16 cellular contexts compared by ENCODE assay signal in genomic region chr3:97914390-97914789, GRCh38. TPM values are rescaled to one million over a fixed set of nuclear protein-coding genes. Genes with fewer than 3 reads are reported as not detected.
DNase-seq lines count a peak whose midpoint lies in the region; ATAC-seq, FAIRE-seq and TF ChIP-seq lines count a peak whose summit lies in the region.
"Had no signal": no experiment of that assay in that cellular context is flagged by ENCODE, and none has a peak within 500 bp of the region (broad histone marks: within the 10 kb centered on the region; RNA-seq: fewer than 3 reads in every experiment).

No MANE protein-coding gene starts in this region.

- intact Hi-C loops in PC-9 (cut with micrococcal nuclease; ENCODE audit: unreplicated experiment) (loop anchor here (1.0 kb wide), 1 partner anchor 42 kb away; no protein-coding TSS in a partner anchor), endothelial cell of umbilical vein (cut with micrococcal nuclease) (no loop called here), CD14-positive monocyte (cut with micrococcal nuclease) (no loop called here)

- H4K20me1 ChIP-seq in PC-9 (ENCODE audit: insufficient read depth) (no peaks in the 10 kb centered on the region), endothelial cell of umbilical vein (replicated peaks; ENCODE audit: control insufficient read depth, extremely low read depth, insufficient read depth, low read length) (no peaks in the 10 kb centered on the region)

- peak; percentile 53 for DNase-seq in A172 (ENCODE audit: low spot score)
- peak; percentile 41 to 91 for DNase-seq in PC-9
- peak; percentile 21 for DNase-seq in endothelial cell of umbilical vein (ENCODE audit: low read depth, low spot score)
- DNase-seq in CD14-positive monocyte (ENCODE audit: low spot score): no peak
- DNase-seq in NCI-H2029 treated with DMSO at 0.1 percent for 48 hours (lab: John Stamatoyannopoulos, UW): no peak
- DNase-seq: activated CD8-positive, alpha-beta T cell treated with anti-CD3 and anti-CD28 coated beads for 36 hours; activated effector memory CD4-positive, alpha-beta T cell treated with Interleukin-2 at 50 U/mL for 16 hours; CD4-positive, alpha-beta memory T cell; GDM1; mesenchymal stem cell; NCI-H1417 treated with DMSO at 0.1 percent for 48 hours; right lobe of liver had no signal

- peaks cover 56% of the 10 kb centered on the region in 2 donors for H3K36me3 Mint-ChIP-seq in CD14-positive monocyte

- no peaks in the 10 kb centered on the region for H3K9me2 ChIP-seq in PC-9 (ENCODE audit: insufficient read depth)

- H3K36me3 ChIP-seq in PC-9 (ENCODE audit: low read depth): 0 out of 2 replicates have a peak, but pooled peaks cover 6% of the 10 kb centered on the region
- H3K36me3 ChIP-seq in endothelial cell of umbilical vein (ENCODE audit: control insufficient read depth in 2 of 2, extremely low read depth in 1 of 2, insufficient read depth in 2 of 2, low read length in 2 of 2): peaks cover 0 to 6% of the 10 kb centered on the region in 2 experiments

- BruUV-seq in PC-9 (replicated peaks; lab: Mats Ljungman, UMichigan) (no TSS peak), endothelial cell of umbilical vein (replicated peaks; lab: Mats Ljungman, UMichigan) (no TSS peak)

- POLR2A ChIA-PET in PC-9 (lab: Charles Lee; ENCODE audit: unreplicated experiment): no interaction called here
- POLR2A ChIA-PET in endothelial cell of umbilical vein (lab: Charles Lee): no interaction called here

- no peaks in the 10 kb centered on the region for H3K27me3 Mint-ChIP-seq in CD14-positive monocyte (ENCODE audit: low read depth in 3 of 3)
- H3K27me3 Mint-ChIP-seq: activated CD8-positive, alpha-beta T cell treated with anti-CD3 and anti-CD28 coated beads for 36 hours; CD4-positive, alpha-beta memory T cell had no signal

- H3K4me1 ChIP-seq in PC-9 (replicated peaks; ENCODE audit: insufficient read depth): peaks cover 26% of the 10 kb centered on the region
- H3K4me1 ChIP-seq in endothelial cell of umbilical vein (ENCODE audit: control insufficient read depth, extremely low read depth, insufficient read depth, low read length): peaks cover 2% of the 10 kb centered on the region

- H3K4me1 Mint-ChIP-seq in CD14-positive monocyte: peaks cover 30% of the 10 kb centered on the region

- H2AFZ ChIP-seq in PC-9: no peak overlapping the region
- no peak overlapping the region for H2AFZ ChIP-seq in endothelial cell of umbilical vein (ENCODE audit: low read depth, low read length)

- peak; percentile 78 for ATAC-seq in HG02884 (IDR thresholded peaks at IDR 0.05; ENCODE audit: unreplicated experiment)
- ATAC-seq in HG03442 (IDR thresholded peaks at IDR 0.05; ENCODE audit: unreplicated experiment): no peak
- ATAC-seq in HG03095 (IDR thresholded peaks at IDR 0.05; ENCODE audit: unreplicated experiment): no peak
- ATAC-seq: activated CD8-positive, alpha-beta T cell treated with anti-CD3 and anti-CD28 coated beads for 36 hours; right lobe of liver had no signal

- no peaks in the 10 kb centered on the region for H3K9me3 Mint-ChIP-seq in CD14-positive monocyte
- H3K9me3 Mint-ChIP-seq: activated CD8-positive, alpha-beta T cell treated with anti-CD3 and anti-CD28 coated beads for 36 hours had no signal

- CTCF ChIA-PET in PC-9 (lab: Charles Lee) (no interaction called here), endothelial cell of umbilical vein (lab: Charles Lee) (interaction anchor here (0.9 kb wide), 1 partner anchor 15 kb away, joined by 4 read pairs; no protein-coding TSS in a partner anchor)

- no peaks in the 10 kb centered on the region for H3K27me3 ChIP-seq in PC-9 (ENCODE audit: insufficient read depth, low read depth)
- H3K27me3 ChIP-seq in endothelial cell of umbilical vein (ENCODE audit: control insufficient read depth in 2 of 2, insufficient read depth in 2 of 2, low read length in 2 of 2): no peaks in the 10 kb centered on the region
- H3K27me3 ChIP-seq: right lobe of liver had no signal

- TF ChIP-seq POLR2A in endothelial cell of umbilical vein (IDR thresholded peaks at IDR 0.05; ENCODE audit: low read depth, low read length): no peak

- no peak overlapping the region for H3K4me3 Mint-ChIP-seq in CD14-positive monocyte
- H3K4me3 Mint-ChIP-seq: activated CD8-positive, alpha-beta T cell treated with anti-CD3 and anti-CD28 coated beads for 36 hours had no signal

- no peak for TF ChIP-seq CTCF in PC-9 (conservative IDR thresholded peaks at IDR 0.05)
- TF ChIP-seq CTCF in endothelial cell of umbilical vein (IDR thresholded peaks at IDR 0.05; ENCODE audit: extremely low read depth in 1 of 2, insufficient read depth in 1 of 2, low read depth in 1 of 2, low read length in 2 of 2): no peak
- TF ChIP-seq CTCF in CD14-positive monocyte (IDR thresholded peaks at IDR 0.05): no peak

- no peak overlapping the region for H3K9ac ChIP-seq in endothelial cell of umbilical vein (replicated peaks; ENCODE audit: extremely low read depth, insufficient read depth, low read length)

- dilution Hi-C loops in endothelial cell of umbilical vein (cut with MboI; ENCODE audit: extremely low pct_ligation_motif_present, low sequenced_read_pairs): no loop called here

- H3K9me3 ChIP-seq in PC-9 (ENCODE audit: insufficient read depth, low read depth): no peaks in the 10 kb centered on the region
- no peaks in the 10 kb centered on the region for H3K9me3 ChIP-seq in endothelial cell of umbilical vein (replicated peaks; ENCODE audit: control insufficient read depth, insufficient read depth, low read length)
- H3K9me3 ChIP-seq: right lobe of liver, thoracic aorta had no signal

- H3K9me1 ChIP-seq in endothelial cell of umbilical vein (replicated peaks; ENCODE audit: control insufficient read depth, extremely low read depth, insufficient read depth, low read length): no peaks in the 10 kb centered on the region

- no peaks in the 10 kb centered on the region for H3K79me2 ChIP-seq in PC-9 (ENCODE audit: low read depth)
- H3K79me2 ChIP-seq in endothelial cell of umbilical vein (ENCODE audit: control insufficient read depth, insufficient read depth, low read length): no peaks in the 10 kb centered on the region

- peaks cover 27% of the 10 kb centered on the region; the same call in 1 of the 2 replicates for H3F3A ChIP-seq in PC-9 (ENCODE audit: insufficient read depth, low read depth)

- H3K27ac ChIP-seq in PC-9: no peak overlapping the region
- H3K27ac ChIP-seq in endothelial cell of umbilical vein (ENCODE audit: insufficient read depth, low read depth, low read length): no peak overlapping the region
- H3K27ac ChIP-seq: right lobe of liver, thoracic aorta had no signal

- H3K27ac Mint-ChIP-seq in CD14-positive monocyte: no peak overlapping the region
- H3K27ac Mint-ChIP-seq: activated CD8-positive, alpha-beta T cell treated with anti-CD3 and anti-CD28 coated beads for 36 hours had no signal

- H3K4me2 ChIP-seq in PC-9 (no peak overlapping the region), endothelial cell of umbilical vein (ENCODE audit: insufficient read depth, low read length) (no peak overlapping the region)

- no peak overlapping the region for H3K4me3 ChIP-seq in PC-9
- no peak overlapping the region for H3K4me3 ChIP-seq in endothelial cell of umbilical vein (replicated peaks in 1 of 3; ENCODE audit: insufficient read depth in 1 of 3, low read depth in 1 of 3, low read length in 3 of 3)
- H3K4me3 ChIP-seq: right lobe of liver, thoracic aorta had no signal

- no peak for FAIRE-seq in endothelial cell of umbilical vein (lab: Jason Lieb, UNC)

TF ChIP-seq in endothelial cell of umbilical vein, 7 proteins besides CTCF, POLR2A, EP300 and RAD21:
- TF ChIP-seq, protein P1, sequence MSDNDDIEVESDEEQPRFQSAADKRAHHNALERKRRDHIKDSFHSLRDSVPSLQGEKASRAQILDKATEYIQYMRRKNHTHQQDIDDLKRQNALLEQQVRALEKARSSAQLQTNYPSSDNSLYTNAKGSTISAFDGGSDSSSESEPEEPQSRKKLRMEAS (IDR thresholded peaks at IDR 0.05; ENCODE audit: insufficient read depth, insufficient read length): no peak
- TF ChIP-seq JUN (IDR thresholded peaks at IDR 0.05; ENCODE audit: borderline replicate concordance, insufficient read depth, insufficient read length, low read depth) (peak; percentile 25), GATA2 (IDR thresholded peaks at IDR 0.05; ENCODE audit: insufficient read depth, insufficient read length, low read depth, low read length) (no peak)
TF ChIP-seq in endothelial cell of umbilical vein: peak in this region for 1.

RNA-seq across cellular contexts. Expression of gene RIOX2, which starts 57.8 kb away (rescaled TPM):
- total RNA-seq in A172 (2014; rRNA removed; shearing (Covaris generic)): 36.4 and 42.3 TPM in 2 replicates
- total RNA-seq in PC-9 (2021): 28.3 and 33.1 TPM in 2 replicates
- 24.5 and 30.5 TPM in 2 replicates for total RNA-seq in endothelial cell of umbilical vein
- 10.3 and 14.5 TPM in 2 replicates for polyA plus RNA-seq in endothelial cell of umbilical vein
- polyA plus RNA-seq in endothelial cell of umbilical vein (2011; cell fraction: cytosol; rRNA removed): 15.7 and 16.4 TPM in 2 replicates
- 31.4 and 36.8 TPM in 2 replicates for polyA plus RNA-seq in endothelial cell of umbilical vein (2011; cell fraction: nucleus; rRNA removed)
- polyA plus RNA-seq in endothelial cell of umbilical vein (2012): 24.9 and 28.1 TPM in 2 replicates
- polyA minus RNA-seq in endothelial cell of umbilical vein: 31.5 and 32.8 TPM in 2 replicates
- polyA minus RNA-seq in endothelial cell of umbilical vein (2011; cell fraction: cytosol; rRNA and poly(A)+ RNA removed): 8.5 TPM
- polyA minus RNA-seq in endothelial cell of umbilical vein (2011; cell fraction: nucleus; rRNA and poly(A)+ RNA removed): 28.0 and 28.5 TPM in 2 replicates
- 10 to 100 TPM; 18.3 to 18.7 TPM for polyA plus RNA-seq in CD14-positive monocyte

Comparison
In these comparisons a context has a peak if more than half of its experiments do, and no peak if none do; other contexts are left out.
1. DNase-seq: peak in A172 (single experiment), PC-9 (2 of 2) and endothelial cell of umbilical vein (single experiment); none in CD14-positive monocyte (single experiment) and NCI-H2029 treated with DMSO at 0.1 percent for 48 hours (single experiment).